ENCODE assay signal across 8 cellular contexts in genomic region chr17:16419074-16419928, GRCh38. TPM values are rescaled to one million over a fixed set of nuclear protein-coding genes. Genes with fewer than 3 reads are reported as not detected.
DNase-seq lines count a peak whose midpoint lies in the region; ATAC-seq and TF ChIP-seq lines count a peak whose summit lies in the region.

No MANE protein-coding gene starts in this region.

- ATAC-seq in GM21390 (IDR thresholded peaks at IDR 0.05; ENCODE audit: unreplicated experiment), result peak; percentile 26

- peaks cover 76% of the 10 kb centered on the region for H3K36me3 Mint-ChIP-seq in activated T-cell treated with anti-CD3 and anti-CD28 coated beads, Interleukin-2, amount 50 U/mL, for 24 hours (ENCODE audit: low read depth)

- no peak for TF ChIP-seq POLR2A in NB4 (IDR thresholded peaks at IDR 0.05; ENCODE audit: extremely low read depth, insufficient read length)

- no peak overlapping the region for H3K4me3 ChIP-seq in BE2C (ENCODE audit: low read depth, low read length)
- peak overlapping the region; percentile 4 for H3K4me3 ChIP-seq in NB4 (ENCODE audit: low read depth, low read length)
- H3K4me3 ChIP-seq in fibroblast of villous mesenchyme (ENCODE audit: low read depth, low read length), result no peak overlapping the region

- DNase-seq in BE2C, result peak; percentile 72
- DNase-seq in NB4 (ENCODE audit: low read depth), result peak; percentile 90
- peak; percentile 66 for DNase-seq in activated T-cell treated with anti-CD3 and anti-CD28 coated beads, Interleukin-2, amount 50 U/mL, for 24 hours
- DNase-seq in fibroblast of villous mesenchyme (ENCODE audit: low read depth), result peak; percentile 95
- DNase-seq in stimulated activated CD4-positive, alpha-beta T cell treated with anti-CD3 and anti-CD28 coated beads, Interleukin-4, amount 100 ng/mL, for 24 hours, result peak; percentile 80
- DNase-seq in posterior cingulate gyrus, result no peak
- DNase-seq in cerebellar nuclear complex (lab: John Stamatoyannopoulos, UW), result no peak

- intact Hi-C loops in posterior cingulate gyrus (cut with DNase I), result no loop called here

- no peaks in the 10 kb centered on the region for H3K9me3 ChIP-seq in BE2C

- H3K9me3 Mint-ChIP-seq in activated T-cell treated with anti-CD3 and anti-CD28 coated beads, Interleukin-2, amount 50 U/mL, for 24 hours, result no peaks in the 10 kb centered on the region

- no peaks in the 10 kb centered on the region for H3K36me3 ChIP-seq in BE2C

- no peaks in the 10 kb centered on the region for H3K27me3 ChIP-seq in BE2C

- H3K4me3 Mint-ChIP-seq in activated T-cell treated with anti-CD3 and anti-CD28 coated beads, Interleukin-2, amount 50 U/mL, for 24 hours, result peak overlapping the region; percentile 67

- peaks cover 66% of the 10 kb centered on the region for H3K4me1 Mint-ChIP-seq in activated T-cell treated with anti-CD3 and anti-CD28 coated beads, Interleukin-2, amount 50 U/mL, for 24 hours (ENCODE audit: low read depth)

- H3K27ac Mint-ChIP-seq in activated T-cell treated with anti-CD3 and anti-CD28 coated beads, Interleukin-2, amount 50 U/mL, for 24 hours, result peak overlapping the region; percentile 100

- peaks cover 29% of the 10 kb centered on the region for H3K4me1 ChIP-seq in BE2C

- H3K27me3 Mint-ChIP-seq in activated T-cell treated with anti-CD3 and anti-CD28 coated beads, Interleukin-2, amount 50 U/mL, for 24 hours, result no peaks in the 10 kb centered on the region

- TF ChIP-seq CTCF in BE2C (IDR thresholded peaks at IDR 0.05; ENCODE audit: low read depth, low read length) (no peak), NB4 (IDR thresholded peaks at IDR 0.05; ENCODE audit: low read depth, low read length) (no peak), fibroblast of villous mesenchyme (IDR thresholded peaks at IDR 0.05; ENCODE audit: insufficient read depth, low read depth, low read length) (no peak)

RNA-seq across cellular contexts. Expression of gene TRPV2, which starts 3.9 kb away (rescaled TPM):
- polyA plus RNA-seq in BE2C (2012; ENCODE audit: insufficient read depth, insufficient read length, low read depth), result 3.6 TPM
- 53.5 and 106 TPM in 2 replicates for total RNA-seq in fibroblast of villous mesenchyme

RNA-seq across cellular contexts. Expression of gene UBB, which starts 38.4 kb away (rescaled TPM):
- 1,644 TPM for polyA plus RNA-seq in BE2C (2012; ENCODE audit: insufficient read depth, insufficient read length, low read depth)
- 1,346 and 1,383 TPM in 2 replicates for total RNA-seq in fibroblast of villous mesenchyme

Comparison
In these comparisons a context has a peak if more than half of its experiments do, and no peak if none do; other contexts are left out.
1. DNase-seq: peak in BE2C (single experiment), NB4 (single experiment), activated T-cell treated with anti-CD3 and anti-CD28 coated beads, Interleukin-2, amount 50 U/mL, for 24 hours (single experiment), fibroblast of villous mesenchyme (single experiment) and stimulated activated CD4-positive, alpha-beta T cell treated with anti-CD3 and anti-CD28 coated beads, Interleukin-4, amount 100 ng/mL, for 24 hours (single experiment); none in posterior cingulate gyrus (0 of 10) and cerebellar nuclear complex (0 of 2).